1 cellular context compared by ENCODE assay signal in genomic region chr17:18183334-18184142, GRCh38.
TF ChIP-seq lines count a peak whose summit lies in the region.

Gene ALKBH5, plus strand, starts transcription at chr17:18183828. Its CDS starts 416 bp downstream, at chr17:18184244.

TF ChIP-seq in H1, 55 proteins besides CTCF, POLR2A, EP300 and RAD21 (continued from another document):
- 0 out of 2 replicates have a peak, but pooled peaks have one; percentile 10 for TF ChIP-seq GABPA (IDR thresholded peaks at IDR 0.05; ENCODE audit: borderline replicate concordance, insufficient read depth, low read length)
- TF ChIP-seq PHF8 (conservative IDR thresholded peaks at IDR 0.05; ENCODE audit: low read depth, low read length), result peak; percentile 44
- TF ChIP-seq TBP (IDR thresholded peaks at IDR 0.05; ENCODE audit: low read depth, low read length), result peak; percentile 19; the same call in 1 of the 2 replicates
- peak; percentile 72 for TF ChIP-seq RBBP5 (IDR thresholded peaks at IDR 0.05; ENCODE audit: borderline replicate concordance, low read depth, low read length)
- peak; percentile 84 for TF ChIP-seq KDM4A (IDR thresholded peaks at IDR 0.05; ENCODE audit: low read depth, low read length, severe bottlenecking)
- TF ChIP-seq TAF1 (IDR thresholded peaks at IDR 0.05; ENCODE audit: low read depth, low read length), result peak; percentile 49; the same call in 1 of the 2 replicates
- TF ChIP-seq KDM1A (IDR thresholded peaks at IDR 0.05; ENCODE audit: borderline replicate concordance, low read length), result 0 out of 2 replicates have a peak, but pooled peaks have one; percentile 27
- peak; percentile 86 for TF ChIP-seq CHD2 (IDR thresholded peaks at IDR 0.05; ENCODE audit: low read length)
- no peak for TF ChIP-seq CHD1 (IDR thresholded peaks at IDR 0.05; ENCODE audit: low read depth, low read length)
- no peak for TF ChIP-seq ZNF274 (IDR thresholded peaks at IDR 0.05; ENCODE audit: borderline replicate concordance, extremely low read depth, low read length)
- TF ChIP-seq CHD7 (IDR thresholded peaks at IDR 0.05; ENCODE audit: insufficient replicate concordance, low read length), result no peak
- TF ChIP-seq ATF2 (IDR thresholded peaks at IDR 0.05; ENCODE audit: low read length), result peak; percentile 74; the same call in 1 of the 2 replicates
- TF ChIP-seq EZH2 (IDR thresholded peaks at IDR 0.05; ENCODE audit: low read depth, low read length, severe bottlenecking), result no peak
- TF ChIP-seq SP1 (IDR thresholded peaks at IDR 0.05; ENCODE audit: low read depth, low read length), result peak; percentile 95
- TF ChIP-seq CBX8 (IDR thresholded peaks at IDR 0.05; ENCODE audit: borderline replicate concordance, low read depth, low read length), result no peak
- TF ChIP-seq TEAD4 (IDR thresholded peaks at IDR 0.05; ENCODE audit: low read depth, low read length), result no peak
- peak; percentile 84; the same call in 1 of the 2 replicates for TF ChIP-seq SP4 (IDR thresholded peaks at IDR 0.05; ENCODE audit: low read length)
